ENCODE assay signal across 16 cellular contexts in genomic region chr17:4340914-4341615, GRCh38.
DNase-seq lines count a peak whose midpoint lies in the region; ATAC-seq and TF ChIP-seq lines count a peak whose summit lies in the region.
"Had no signal": no experiment of that assay in that cellular context is flagged by ENCODE, and none has a peak within 500 bp of the region (broad histone marks: within the 10 kb centered on the region; RNA-seq: fewer than 3 reads in every experiment).

No MANE protein-coding gene starts in this region.

- no peak for TF ChIP-seq CTCF in VCaP (conservative IDR thresholded peaks at IDR 0.05)

- peak overlapping the region; percentile 69 for H3K27ac ChIP-seq in VCaP
- H3K27ac ChIP-seq: hepatocyte had no signal

- DNase-seq in AG08395 (ENCODE audit: low spot score) = peak; percentile 59
- peak; percentile 21 for DNase-seq in hepatic stellate cell (ENCODE audit: low spot score)
- no peak for DNase-seq in stimulated activated CD4-positive, alpha-beta T cell treated with anti-CD3 and anti-CD28 coated beads, Interleukin-4, amount 100 ng/mL, for 1 hour
- DNase-seq in activated gamma-delta T cell (lab: John Stamatoyannopoulos, UW) = no peak
- DNase-seq: activated CD4-positive, CD25-positive, alpha-beta regulatory T cell; activated CD8-positive, alpha-beta memory T cell treated with anti-CD3 and anti-CD28 coated beads, Interleukin-2, amount 50 U/mL, for 48 hours; Caco-2; cerebellar nuclear complex; MV-4-11; natural killer cell had no signal

- peak; percentile 65 for ATAC-seq in GM18861 (IDR thresholded peaks at IDR 0.05; ENCODE audit: unreplicated experiment)
- ATAC-seq in GM21423 (IDR thresholded peaks at IDR 0.05; ENCODE audit: unreplicated experiment) = no peak
- no peak for ATAC-seq in GM21717 (IDR thresholded peaks at IDR 0.05; ENCODE audit: unreplicated experiment)
- ATAC-seq: sciatic nerve had no signal

Comparison
In these comparisons a context has a peak if more than half of its experiments do, and no peak if none do; other contexts are left out.
1. DNase-seq: peak in AG08395 (single experiment) and hepatic stellate cell (single experiment); none in stimulated activated CD4-positive, alpha-beta T cell treated with anti-CD3 and anti-CD28 coated beads, Interleukin-4, amount 100 ng/mL, for 1 hour (single experiment) and activated gamma-delta T cell (single experiment).